In genomic region chrX:34218063-34218462, GRCh38 we compare ENCODE assay signal across 21 cellular contexts.
A peak's percentile ranks its signal among the peaks of the same experiment; 100 is the strongest.
DNase-seq lines count a peak whose midpoint lies in the region; ATAC-seq, FAIRE-seq and TF ChIP-seq lines count a peak whose summit lies in the region.
"Had no signal": no experiment of that assay in that cellular context is flagged by ENCODE, and none has a peak within 500 bp of the region (broad histone marks: within the 10 kb centered on the region; RNA-seq: fewer than 3 reads in every experiment).

No MANE protein-coding gene starts in this region.

- no peak for TF ChIP-seq CTCF in HL-60 (IDR thresholded peaks at IDR 0.05; ENCODE audit: insufficient read depth, low read length)
- no peak for TF ChIP-seq CTCF in kidney (IDR thresholded peaks at IDR 0.05; ENCODE audit: borderline replicate concordance, extremely low read depth, insufficient read depth)
- no peak for TF ChIP-seq CTCF in CD8-positive, alpha-beta T cell (IDR thresholded peaks at IDR 0.05)

- no peaks in the 10 kb centered on the region for H3K27me3 ChIP-seq in HL-60 (ENCODE audit: insufficient read depth, poor library complexity, severe bottlenecking)
- no peaks in the 10 kb centered on the region for H3K27me3 ChIP-seq in CD8-positive, alpha-beta T cell (ENCODE audit: insufficient read depth, low read length)
- H3K27me3 ChIP-seq: SJSA1 had no signal

- no peaks in the 10 kb centered on the region for H3K36me3 Mint-ChIP-seq in CD8-positive, alpha-beta T cell

- H3K27ac ChIP-seq in HL-60 (replicated peaks) (peak overlapping the region; percentile 53), kidney (ENCODE audit: low read depth in 2 of 2, low read length in 2 of 2) (no peak overlapping the region)
- H3K27ac ChIP-seq in CD8-positive, alpha-beta T cell (ENCODE audit: low read depth, low read length), result no peak overlapping the region
- H3K27ac ChIP-seq: A549, C4-2B, RWPE1, SJSA1 had no signal

- H3K27me3 Mint-ChIP-seq in CD8-positive, alpha-beta T cell (ENCODE audit: low read depth), result no peaks in the 10 kb centered on the region

- H3K9ac ChIP-seq in kidney (ENCODE audit: low read length in 2 of 2), result no peak overlapping the region

- FAIRE-seq in kidney (lab: Jason Lieb, UNC), result no peak
- FAIRE-seq: A549 had no signal

- H3K27ac Mint-ChIP-seq in CD8-positive, alpha-beta T cell, result no peak overlapping the region
- H3K27ac Mint-ChIP-seq: T-helper 2 cell treated with Interferon-gamma antibody and Interleukin-4, amounts not matched to agents 5 μg/mL and 100 μg/mL, for 36 hours had no signal

- H3K9me3 Mint-ChIP-seq in CD8-positive, alpha-beta T cell, result peaks cover 8% of the 10 kb centered on the region

- H3K36me3 ChIP-seq in kidney (ENCODE audit: control insufficient read depth in 1 of 2, insufficient read depth in 2 of 2, low read length in 2 of 2), result no peaks in the 10 kb centered on the region
- H3K36me3 ChIP-seq in CD8-positive, alpha-beta T cell (ENCODE audit: insufficient read depth, low read length), result no peaks in the 10 kb centered on the region
- H3K36me3 ChIP-seq: SJSA1 had no signal

- H3K4me3 Mint-ChIP-seq in CD8-positive, alpha-beta T cell, result no peak overlapping the region
- H3K4me3 Mint-ChIP-seq: T-helper 2 cell treated with Interferon-gamma antibody and Interleukin-4, amounts not matched to agents 5 μg/mL and 100 μg/mL, for 36 hours had no signal

- DNase-seq in AML-193 (lab: John Stamatoyannopoulos, UW) (peak; percentile 87 to 88), HL-60 (ENCODE audit: low read depth in 1 of 2, low spot score in 1 of 2) (peak; percentile 53 to 82), NOMO-1 (lab: John Stamatoyannopoulos, UW; ENCODE audit: unreplicated experiment in 2 of 2) (peak; percentile 84 to 98), SKM-1 (lab: John Stamatoyannopoulos, UW; ENCODE audit: unreplicated experiment) (peak; percentile 75), kidney (no peak), GM19240 (ENCODE audit: insufficient read length, low spot score) (no peak)
- DNase-seq in CD8-positive, alpha-beta T cell, result no peak
- DNase-seq: Caco-2, DMS79, KG1, NCI-H146, NCI-H2081, NCI-H510A treated with DMSO at 0.1 percent for 48 hours, NCI-H82 had no signal

- peaks cover 0 to 2% of the 10 kb centered on the region in 2 donors for H3K9me3 ChIP-seq in kidney (ENCODE audit: control insufficient read depth in 1 of 2, low read length in 2 of 2)
- H3K9me3 ChIP-seq in CD8-positive, alpha-beta T cell (ENCODE audit: low read length), result no peaks in the 10 kb centered on the region
- H3K9me3 ChIP-seq: A549, Caco-2, SJSA1 had no signal

- H3K4me1 Mint-ChIP-seq in CD8-positive, alpha-beta T cell (ENCODE audit: low read depth), result no peaks in the 10 kb centered on the region

- POLR2A ChIA-PET in CD8-positive, alpha-beta T cell (lab: Charles Lee), result no interaction called here

- ATAC-seq in GM19328 (IDR thresholded peaks at IDR 0.05; ENCODE audit: unreplicated experiment), result no peak
- no peak for ATAC-seq in CD8-positive, alpha-beta T cell
- ATAC-seq: A549, HCT116 had no signal

- intact Hi-C loops in kidney (cut with DNase I), result no loop called here
- intact Hi-C loops in CD8-positive, alpha-beta T cell (cut with DNase I, micrococcal nuclease), result no loop called here

- CTCF ChIA-PET in CD8-positive, alpha-beta T cell (lab: Charles Lee), result no interaction called here

- no peak overlapping the region for H3K4me3 ChIP-seq in HL-60 (replicated peaks; ENCODE audit: insufficient read depth, low read length)
- no peak overlapping the region for H3K4me3 ChIP-seq in kidney (ENCODE audit: low read length in 2 of 2)
- no peak overlapping the region for H3K4me3 ChIP-seq in CD8-positive, alpha-beta T cell (ENCODE audit: low read depth, low read length)
- H3K4me3 ChIP-seq: A549, SJSA1 had no signal

- H3K4me1 ChIP-seq in kidney (ENCODE audit: control insufficient read depth in 1 of 2, insufficient read depth in 1 of 2, low read depth in 1 of 2, low read length in 2 of 2), result no peaks in the 10 kb centered on the region
- H3K4me1 ChIP-seq in CD8-positive, alpha-beta T cell (ENCODE audit: insufficient read depth, low read length), result no peaks in the 10 kb centered on the region
- H3K4me1 ChIP-seq: A549, Caco-2, SJSA1 had no signal

Comparison
In these comparisons a context has a peak if more than half of its experiments do, and no peak if none do; other contexts are left out.
1. DNase-seq: peak in AML-193 (2 of 2), HL-60 (2 of 2), NOMO-1 (2 of 2) and SKM-1 (single experiment); none in kidney (single experiment), GM19240 (single experiment) and CD8-positive, alpha-beta T cell (0 of 7).